In genomic region chr17:6061290-6061689, GRCh38 we compare ENCODE assay signal across 15 cellular contexts. TPM values are rescaled to one million over a fixed set of nuclear protein-coding genes. Genes with fewer than 3 reads are reported as not detected.
DNase-seq lines count a peak whose midpoint lies in the region; ATAC-seq, FAIRE-seq and TF ChIP-seq lines count a peak whose summit lies in the region.
"Had no signal": no experiment of that assay in that cellular context is flagged by ENCODE, and none has a peak within 500 bp of the region (broad histone marks: within the 10 kb centered on the region; RNA-seq: fewer than 3 reads in every experiment).

No MANE protein-coding gene starts in this region.

- no peak for TF ChIP-seq POLR2A in A549 (IDR thresholded peaks at IDR 0.05; ENCODE audit: low read length)

- peak overlapping the region; percentile 29 for H3K4me2 ChIP-seq in A549

- no peak for TF ChIP-seq EP300 in A549 (IDR thresholded peaks at IDR 0.05)

- H3K27ac ChIP-seq in A549, result peak overlapping the region; percentile 19 to 33; a peak in 3 of 6 replicates
- H3K27ac ChIP-seq: parathyroid adenoma, vagina had no signal

- H3K9me3 ChIP-seq in A549, result no peaks in the 10 kb centered on the region
- H3K9me3 ChIP-seq: vagina had no signal

- FAIRE-seq in A549 (lab: Jason Lieb, UNC), result no peak
- FAIRE-seq: GM18507 had no signal

- TF ChIP-seq CTCF in A549 (IDR thresholded peaks at IDR 0.05), result no peak

- POLR2A ChIA-PET in A549 (lab: Yijun Ruan, JAX), result no interaction called here

- no peak overlapping the region for H3K4me3 ChIP-seq in A549
- H3K4me3 ChIP-seq: vagina had no signal

- DNase-seq in A549 (ENCODE audit: low read depth in 1 of 2, low spot score in 1 of 2) (peak; percentile 82 to 83), HT1080 (ENCODE audit: low read depth) (peak; percentile 69), astrocyte of the hippocampus (ENCODE audit: low read depth, low spot score) (peak; percentile 88), glomerular visceral epithelial cell (ENCODE audit: extremely low spot score) (peak; percentile 66), NAMALWA (ENCODE audit: low spot score) (no peak)
- DNase-seq in activated CD8-positive, alpha-beta memory T cell treated with anti-CD3 and anti-CD28 coated beads, Interleukin-2, amount 50 U/mL, for 48 hours, result no peak
- DNase-seq: effector CD8-positive, alpha-beta T cell; NCI-H2227 treated with DMSO at 0.1 percent for 48 hours; stimulated activated CD4-positive, alpha-beta T cell treated with anti-CD3 and anti-CD28 coated beads, Interleukin-1b, Interleukin-23, amount 100 ng/mL, for 48 hours had no signal

- CTCF ChIA-PET in A549 (lab: Yijun Ruan, JAX), result interaction anchor here (0.8 to 1.4 kb wide), 6 partner anchors 8 to 822 kb away, joined by 3 read pairs; no protein-coding TSS in a partner anchor

- ATAC-seq in A549, result peak; percentile 87 to 92
- no peak for ATAC-seq in GM19463 (IDR thresholded peaks at IDR 0.05; ENCODE audit: unreplicated experiment)
- ATAC-seq in GM21576 (IDR thresholded peaks at IDR 0.05; ENCODE audit: unreplicated experiment), result no peak
- ATAC-seq: activated naive CD4-positive, alpha-beta T cell treated with anti-CD3 and anti-CD28 coated beads, Interleukin-2, amount 50 U/mL, for 72 hours had no signal

- H3K4me1 ChIP-seq in A549, result peaks cover 14% of the 10 kb centered on the region; the same call in 2 of the 3 replicates
- H3K4me1 ChIP-seq: parathyroid adenoma, vagina had no signal

- TF ChIP-seq RAD21 in A549 (conservative IDR thresholded peaks at IDR 0.05 in 1 of 2, IDR thresholded peaks at IDR 0.05 in 1 of 2), result no peak

- 5% methylated on average over 4 of the region's 5 CpGs for WGBS in A549 (ENCODE audit: missing lambda C conversion rate)

TF ChIP-seq in A549, 52 proteins besides CTCF, POLR2A, EP300 and RAD21:
- TF ChIP-seq NFE2L2 (conservative IDR thresholded peaks at IDR 0.05; ENCODE audit: low read length) (peak; percentile 33; the same call in 1 of the 2 replicates), HOXB5 (CRISPR knock-in tag; IDR thresholded peaks at IDR 0.05) (no peak), MAX (IDR thresholded peaks at IDR 0.05) (peak; percentile 54; the same call in 1 of the 2 replicates), FOSL2 (IDR thresholded peaks at IDR 0.05) (no peak), FOSL2 (CRISPR knock-in tag; IDR thresholded peaks at IDR 0.05) (peak; percentile 75), ELK1 (IDR thresholded peaks at IDR 0.05; ENCODE audit: low read depth, low read length) (no peak), MAFK (IDR thresholded peaks at IDR 0.05; ENCODE audit: partially characterized antibody) (peak; percentile 80), BHLHE40 (IDR thresholded peaks at IDR 0.05; ENCODE audit: low read depth, low read length) (0 out of 2 replicates have a peak, but pooled peaks have one; percentile 48)

RNA-seq across cellular contexts. Expression of gene WSCD1, which starts 8.9 kb away (rescaled TPM):
- polyA plus RNA-seq in A549 (2011; rRNA removed) (1.6 and 1.9 TPM in 2 replicates), A549 (2017; fragmentation: RNase III; extraction: RNeasy Plus Mini Kit Qiagen cat#74134 plus additional on column Dnase treatment) (0.96 to 1.6 TPM (median 0.96 TPM) in 3 replicates)
- polyA plus RNA-seq in A549 (2012; cell fraction: cytosol; rRNA removed), result 2.2 and 2.6 TPM in 2 replicates
- polyA plus RNA-seq in A549 (2012; cell fraction: nucleus; rRNA removed), result 3.0 and 4.0 TPM in 2 replicates
- 2.2 and 2.4 TPM in 2 replicates for polyA minus RNA-seq in A549 (2011; rRNA and poly(A)+ RNA removed)
- 0.10 and 0.67 TPM in 2 replicates for total RNA-seq in HT1080 (2014; rRNA removed; shearing (Covaris generic))
- polyA plus RNA-seq in HT1080 (2015; cell fraction: cytosol; rRNA removed), result 0.72 and 0.92 TPM in 2 replicates
- 0.30 and 1.7 TPM in 2 replicates for polyA plus RNA-seq in HT1080 (2015; cell fraction: nucleus; rRNA removed)

Comparison
In these comparisons a context has a peak if more than half of its experiments do, and no peak if none do; other contexts are left out.
1. ATAC-seq: peak in A549 (2 of 2); none in GM19463 (single experiment) and GM21576 (single experiment).
2. DNase-seq: peak in A549 (2 of 2), HT1080 (single experiment), astrocyte of the hippocampus (single experiment) and glomerular visceral epithelial cell (single experiment); none in NAMALWA (single experiment) and activated CD8-positive, alpha-beta memory T cell treated with anti-CD3 and anti-CD28 coated beads, Interleukin-2, amount 50 U/mL, for 48 hours (single experiment).